In genomic region chr13:64051278-64051677, GRCh38 we compare ENCODE assay signal across 9 cellular contexts.
"Had no signal": no experiment of that assay in that cellular context is flagged by ENCODE, and none has a peak within 500 bp of the region (broad histone marks: within the 10 kb centered on the region; RNA-seq: fewer than 3 reads in every experiment).

No MANE protein-coding gene starts in this region.

- H3K27ac ChIP-seq: GM23248 had no signal

- H3K9me3 ChIP-seq: HAP-1 had no signal

- H3K4me2 ChIP-seq: GM23338 had no signal

- H3K4me1 ChIP-seq: HAP-1 had no signal

- H3K9ac ChIP-seq: GM23248 had no signal

- H3K4me3 ChIP-seq: GM23248, GM23338, HAP-1 had no signal

- ATAC-seq: GM23338, HCT116 had no signal

- H2AFZ ChIP-seq: GM23248, GM23338 had no signal

- DNase-seq: GM23248, GOT3, H7, H9, HCEC 1CT, HFFc6 had no signal
